ENCODE assay signal across 24 cellular contexts in the genomic region with DNA sequence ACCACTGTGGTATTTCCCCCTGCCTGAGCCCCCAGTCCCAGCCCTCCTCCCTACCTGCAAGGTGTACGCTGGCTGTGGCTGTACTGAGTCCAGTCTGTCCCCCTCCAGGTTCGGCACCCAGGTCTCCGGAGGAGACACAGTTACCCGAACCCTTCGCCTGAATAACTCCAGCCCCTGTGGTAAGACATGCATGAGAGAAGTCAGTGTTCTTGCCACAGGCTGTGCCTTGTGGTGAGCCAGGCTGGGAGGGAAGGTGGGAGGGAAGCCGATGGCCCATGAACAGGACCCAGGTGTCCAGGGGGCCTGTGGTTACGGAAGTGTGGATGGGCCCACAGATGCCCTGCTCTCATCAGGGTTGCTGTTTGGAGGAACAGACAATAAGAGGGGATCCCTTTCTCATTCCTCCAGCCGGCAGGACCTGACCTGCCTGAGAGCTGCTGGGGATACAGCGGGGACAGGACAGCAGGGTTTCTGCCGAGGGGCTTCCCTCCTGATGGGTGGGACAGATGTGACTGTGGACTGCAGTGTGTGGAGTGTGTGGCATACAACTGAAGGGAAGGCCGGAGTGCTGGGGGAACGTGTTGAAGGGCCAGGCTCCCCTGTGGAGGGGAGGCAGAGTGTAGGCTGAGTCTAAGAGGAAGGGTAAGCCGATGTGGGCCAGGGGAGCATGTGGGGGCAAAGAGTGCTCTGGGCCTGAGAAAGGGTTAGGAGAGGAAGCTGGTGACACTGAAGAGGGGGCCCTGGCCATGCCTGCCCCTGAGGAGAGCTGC. TPM values are rescaled to one million over a fixed set of nuclear protein-coding genes. Genes with fewer than 3 reads are reported as not detected.
DNase-seq lines count a peak whose midpoint lies in the region; ATAC-seq, FAIRE-seq and TF ChIP-seq lines count a peak whose summit lies in the region.
"Had no signal": no experiment of that assay in that cellular context is flagged by ENCODE, and none has a peak within 500 bp of the region (broad histone marks: within the 10 kb centered on the region; RNA-seq: fewer than 3 reads in every experiment).

No MANE protein-coding gene starts in this region.

- H3K4me2 ChIP-seq in GM12878 (ENCODE audit: control insufficient read depth, insufficient read depth) = no peak overlapping the region
- H3K4me2 ChIP-seq: hepatocyte had no signal

- peaks cover 13% of the 10 kb centered on the region for H3K27me3 Mint-ChIP-seq in Calu3 (ENCODE audit: unreplicated experiment)
- no peaks in the 10 kb centered on the region for H3K27me3 Mint-ChIP-seq in naive B cell
- peaks cover 0 to 11% (median 5%) of the 10 kb centered on the region in 3 donors for H3K27me3 Mint-ChIP-seq in immature natural killer cell (ENCODE audit: low read depth in 3 of 3)
- H3K27me3 Mint-ChIP-seq in CD8-positive, alpha-beta T cell (ENCODE audit: low read depth) = no peaks in the 10 kb centered on the region
- H3K27me3 Mint-ChIP-seq: activated CD4-positive, alpha-beta T cell treated with anti-CD3 and anti-CD28 coated beads, Interleukin-2, amount 10 ng/mL, durations not matched to agents 24 days and 14 days had no signal

- no peak for FAIRE-seq in GM12878 (lab: Jason Lieb, UNC)
- FAIRE-seq: pancreas had no signal

- BruUV-seq in Calu3 (replicated peaks; lab: Mats Ljungman, UMichigan) = no TSS peak
- no TSS peak for BruUV-seq in GM12878 (replicated peaks; lab: Mats Ljungman, UMichigan)

- intact Hi-C loops in Calu3 (cut with micrococcal nuclease; ENCODE audit: unreplicated experiment) = loop anchor here (5.0 kb wide), 2 partner anchors 132 to 182 kb away; no protein-coding TSS in a partner anchor
- intact Hi-C loops in GM12878 (cut with micrococcal nuclease; ENCODE audit: unreplicated experiment) = loop anchor here (5.0 kb wide), 4 partner anchors 122 to 232 kb away; a partner anchor contains a TSS
- intact Hi-C loops in CD8-positive, alpha-beta T cell (cut with DNase I, micrococcal nuclease) = loop anchor here (5.0 to 10.0 kb wide), 6 partner anchors 112 to 537 kb away; a partner anchor contains a TSS

- SMC1A ChIA-PET in GM12878 (lab: Charles Lee; ENCODE audit: uncharacterized antibody, unreplicated experiment) = interaction anchor here (4.0 kb wide), 1 partner anchor 183 kb away, joined by 20 read pairs; no protein-coding TSS in a partner anchor

- no peak overlapping the region for H3K4me3 ChIP-seq in GM12878
- H3K4me3 ChIP-seq in CD8-positive, alpha-beta T cell (ENCODE audit: low read depth, low read length) = no peak overlapping the region
- H3K4me3 ChIP-seq: hepatocyte, mucosa of descending colon, pancreas, SK-N-MC, skin epidermis, thoracic aorta had no signal

- TF ChIP-seq RAD21 in GM12878 (IDR thresholded peaks at IDR 0.05; ENCODE audit: insufficient read depth, low read depth, low read length) = no peak

- H3K9me3 ChIP-seq in GM12878 (replicated peaks; ENCODE audit: control insufficient read depth, insufficient read depth, low read length) = no peaks in the 10 kb centered on the region
- no peaks in the 10 kb centered on the region for H3K9me3 ChIP-seq in CD8-positive, alpha-beta T cell (ENCODE audit: low read length)
- H3K9me3 ChIP-seq: mucosa of descending colon, pancreas, thoracic aorta had no signal

- POLR2A ChIA-PET in GM12878 (lab: Charles Lee) = interaction anchor here (0.8 kb wide), 1 partner anchor 22 kb away, joined by 3 read pairs; a partner anchor contains a TSS
- POLR2A ChIA-PET in CD8-positive, alpha-beta T cell (lab: Charles Lee) = no interaction called here

- CTCF ChIA-PET in Calu3 (lab: Charles Lee) (no interaction called here), GM12878 (lab: Yijun Ruan, JAX) (interaction anchor here (0.7 to 5.7 kb wide), 2 partner anchors 95 to 183 kb away, joined by 3 to 42 read pairs; no protein-coding TSS in a partner anchor)
- CTCF ChIA-PET in CD8-positive, alpha-beta T cell (lab: Charles Lee) = interaction anchor here (5.2 kb wide), 1 partner anchor 232 kb away, joined by 24 read pairs; a partner anchor contains a TSS

- 22% methylated on average over 13 of the region's 13 CpGs for WGBS in GM12878 (ENCODE audit: insufficient coverage, insufficient replicate concordance, low lambda C conversion rate, missing lambda C conversion rate)

- no peak overlapping the region for H3K9ac ChIP-seq in GM12878 (ENCODE audit: control insufficient read depth, insufficient read depth, low read length)

- no peaks in the 10 kb centered on the region; a peak in 1 of 4 replicates for H3K36me3 ChIP-seq in GM12878 (ENCODE audit: control insufficient read depth in 2 of 2, insufficient read depth in 2 of 2, low read length in 1 of 2)
- no peaks in the 10 kb centered on the region for H3K36me3 ChIP-seq in CD8-positive, alpha-beta T cell (ENCODE audit: insufficient read depth, low read length)
- H3K36me3 ChIP-seq: pancreas, thoracic aorta had no signal

- H3K36me3 Mint-ChIP-seq in Calu3 (ENCODE audit: insufficient read depth, unreplicated experiment) = peaks cover 33% of the 10 kb centered on the region
- H3K36me3 Mint-ChIP-seq in naive B cell = no peaks in the 10 kb centered on the region
- no peaks in the 10 kb centered on the region for H3K36me3 Mint-ChIP-seq in immature natural killer cell
- peaks cover 15% of the 10 kb centered on the region for H3K36me3 Mint-ChIP-seq in CD8-positive, alpha-beta T cell

- no peak overlapping the region for H3K27ac ChIP-seq in GM12878 (ENCODE audit: control insufficient read depth, insufficient read depth)
- H3K27ac ChIP-seq in CD8-positive, alpha-beta T cell (ENCODE audit: low read depth, low read length) = no peak overlapping the region
- H3K27ac ChIP-seq: hepatocyte, pancreas, SK-N-MC, skin epidermis, thoracic aorta had no signal

- ATAC-seq in GM12878 (peak; percentile 3; the same call in 2 of the 3 replicates), naive B cell (ENCODE audit: low read depth in 2 of 2) (peak; percentile 53 to 54)
- no peak for ATAC-seq in CD8-positive, alpha-beta T cell
- ATAC-seq: mucosa of descending colon, pancreas, PC-3 had no signal

- no peak overlapping the region for H2AFZ ChIP-seq in GM12878 (ENCODE audit: control insufficient read depth, low read depth, low read length)
- H2AFZ ChIP-seq: hepatocyte had no signal

- no peak for TF ChIP-seq EP300 in GM12878 (IDR thresholded peaks at IDR 0.05; ENCODE audit: borderline replicate concordance in 1 of 2, control insufficient read depth in 1 of 2, low read depth in 2 of 2, low read length in 2 of 2)

- no peak overlapping the region for H3K4me3 Mint-ChIP-seq in Calu3 (ENCODE audit: low read depth, unreplicated experiment)
- peak overlapping the region in 4 of 8 donors; percentile 25 to 85 (median 52) for H3K4me3 Mint-ChIP-seq in naive B cell
- no peak overlapping the region for H3K4me3 Mint-ChIP-seq in immature natural killer cell
- H3K4me3 Mint-ChIP-seq in CD8-positive, alpha-beta T cell = no peak overlapping the region
- H3K4me3 Mint-ChIP-seq: activated CD4-positive, alpha-beta T cell treated with anti-CD3 and anti-CD28 coated beads, Interleukin-2, amount 10 ng/mL, durations not matched to agents 24 days and 14 days; activated T-helper 1 cell treated with anti-CD3 and anti-CD28 coated beads, Interleukin-12 subunit alpha, Interleukin-12 subunit beta, Interleukin-2, Interleukin-4 antibody, amounts not matched to agents 30 ng/mL and 10 ng/mL and 1 ng/mL, durations not matched to agents 14 hours and 24 hours and 36 hours had no signal

- TF ChIP-seq CTCF in Calu3 (IDR thresholded peaks at IDR 0.05; ENCODE audit: unreplicated experiment) (no peak), GM12878 (IDR thresholded peaks at IDR 0.05 in 2 of 3, conservative IDR thresholded peaks at IDR 0.05 in 1 of 3; ENCODE audit: control insufficient read depth in 2 of 3, extremely low read depth in 1 of 3, insufficient read depth in 1 of 3, low read depth in 3 of 3, low read length in 3 of 3) (no peak)
- TF ChIP-seq CTCF in CD8-positive, alpha-beta T cell (IDR thresholded peaks at IDR 0.05) = no peak

- H3K4me1 ChIP-seq in GM12878 (ENCODE audit: control insufficient read depth, insufficient read depth, low read length) = peaks cover 6% of the 10 kb centered on the region; the same call in 1 of the 2 replicates
- H3K4me1 ChIP-seq in CD8-positive, alpha-beta T cell (ENCODE audit: insufficient read depth, low read length) = no peaks in the 10 kb centered on the region
- H3K4me1 ChIP-seq: pancreas had no signal

- H3K27ac Mint-ChIP-seq in Calu3 (ENCODE audit: unreplicated experiment) (peak overlapping the region; percentile 60), naive B cell (peak overlapping the region in 4 of 6 donors; percentile 41 to 94 (median 66)), immature natural killer cell (peak overlapping the region in 1 of 6 donors; percentile 9)
- no peak overlapping the region for H3K27ac Mint-ChIP-seq in CD8-positive, alpha-beta T cell
- H3K27ac Mint-ChIP-seq: activated CD4-positive, alpha-beta T cell treated with anti-CD3 and anti-CD28 coated beads, Interleukin-2, amount 10 ng/mL, durations not matched to agents 24 days and 14 days; activated T-helper 1 cell treated with anti-CD3 and anti-CD28 coated beads, Interleukin-12 subunit alpha, Interleukin-12 subunit beta, Interleukin-2, Interleukin-4 antibody, amounts not matched to agents 30 ng/mL and 10 ng/mL and 1 ng/mL, durations not matched to agents 14 hours and 24 hours and 36 hours had no signal

- no peaks in the 10 kb centered on the region for H3K79me2 ChIP-seq in GM12878 (ENCODE audit: control insufficient read depth, insufficient read depth, low read length)
- H3K79me2 ChIP-seq: hepatocyte had no signal

- H3K9me3 Mint-ChIP-seq in Calu3 (ENCODE audit: low read depth, unreplicated experiment) = no peaks in the 10 kb centered on the region
- no peaks in the 10 kb centered on the region for H3K9me3 Mint-ChIP-seq in naive B cell
- no peaks in the 10 kb centered on the region for H3K9me3 Mint-ChIP-seq in immature natural killer cell
- no peaks in the 10 kb centered on the region for H3K9me3 Mint-ChIP-seq in CD8-positive, alpha-beta T cell
- H3K9me3 Mint-ChIP-seq: activated CD4-positive, alpha-beta T cell treated with anti-CD3 and anti-CD28 coated beads, Interleukin-2, amount 10 ng/mL, durations not matched to agents 24 days and 14 days; activated T-helper 1 cell treated with anti-CD3 and anti-CD28 coated beads, Interleukin-12 subunit alpha, Interleukin-12 subunit beta, Interleukin-2, Interleukin-4 antibody, amounts not matched to agents 30 ng/mL and 10 ng/mL and 1 ng/mL, durations not matched to agents 14 hours and 24 hours and 36 hours had no signal

- H3K4me1 Mint-ChIP-seq in Calu3 (ENCODE audit: low read depth, unreplicated experiment) (peaks cover 9% of the 10 kb centered on the region), naive B cell (peaks cover 20 to 32% (median 22%) of the 10 kb centered on the region in 3 donors), immature natural killer cell (peaks cover 0 to 2% of the 10 kb centered on the region in 2 donors)
- H3K4me1 Mint-ChIP-seq in CD8-positive, alpha-beta T cell (ENCODE audit: low read depth) = peaks cover 6% of the 10 kb centered on the region

- H3K27me3 ChIP-seq in GM12878 (replicated peaks in 1 of 2; ENCODE audit: control insufficient read depth in 2 of 2, insufficient read depth in 2 of 2, low read length in 1 of 2) = no peaks in the 10 kb centered on the region; a peak in 1 of 4 replicates
- no peaks in the 10 kb centered on the region for H3K27me3 ChIP-seq in CD8-positive, alpha-beta T cell (ENCODE audit: insufficient read depth, low read length)
- H3K27me3 ChIP-seq: hepatocyte, pancreas had no signal

- peak; percentile 25; the same call in 1 of the 2 replicates for TF ChIP-seq POLR2A in GM12878 (IDR thresholded peaks at IDR 0.05; ENCODE audit: low read depth, low read length)

- in situ Hi-C loops in ACHN (cut with HindIII; ENCODE audit: low pct_ligation_motif_present, low pct_unique_long_range_greater_than_20kb, low sequenced_read_pairs) = no loop called here
- in situ Hi-C loops in GM12878 (cut with MboI) = loop anchor here (5.0 kb wide), 1 partner anchor 367 kb away; no protein-coding TSS in a partner anchor

- H4K20me1 ChIP-seq in GM12878 (ENCODE audit: control insufficient read depth, insufficient read depth) = no peaks in the 10 kb centered on the region

- RAD21 ChIA-PET in GM12878 (lab: Charles Lee; ENCODE audit: unreplicated experiment) = no interaction called here

- DNase-seq in ACHN (peak; percentile 20), Calu3 (no peak), GM12878 (ENCODE audit: low read depth, low spot score) (no peak), naive B cell (peak; percentile 31), immature natural killer cell (no peak), GOT3 (lab: John Stamatoyannopoulos, UW) (no peak), amygdala (lab: John Stamatoyannopoulos, UW) (no peak)
- DNase-seq in CD8-positive, alpha-beta T cell = no peak
- DNase-seq: activated CD4-positive, alpha-beta T cell treated with anti-CD3 and anti-CD28 coated beads, Interleukin-2, amount 10 ng/mL, durations not matched to agents 24 days and 14 days; cerebellar nuclear complex; effector memory CD4-positive, alpha-beta T cell; NCI-H1417 treated with DMSO at 0.1 percent for 48 hours; NCI-H2171 treated with DMSO at 0.1 percent for 48 hours; PC-3; stimulated activated CD4-positive, alpha-beta T cell treated with anti-CD3 and anti-CD28 coated beads, Interleukin-4, amount 100 ng/mL, for 24 hours; T1000 had no signal

RNA-seq across cellular contexts. Expression of a gene that starts 21.9 kb away (rescaled TPM):
- 64.5 and 71.1 TPM in 2 replicates for total RNA-seq in Calu3 (2022)
- 37.3 and 41.0 TPM in 2 replicates for total RNA-seq in GM12878 (2013; cell fraction: nucleolus; rRNA removed)
- 41.9 and 56.5 TPM in 2 replicates for total RNA-seq in GM12878 (2014; rRNA removed)
- total RNA-seq in GM12878 (2014; rRNA removed; fragmentation: Illumina TruSeq; extraction: Trizol) = 41.0 and 43.3 TPM in 2 replicates
- 65.6 and 68.1 TPM in 2 replicates for total RNA-seq in GM12878 (2021)
- polyA plus RNA-seq in GM12878 (2011; ENCODE audit: low read depth) = 24.5 TPM
- polyA plus RNA-seq in GM12878 (2011; rRNA removed) = 54.9 and 85.4 TPM in 2 replicates
- 80.7 and 120 TPM in 2 replicates for polyA plus RNA-seq in GM12878 (2011; cell fraction: cytosol; rRNA removed)
- polyA plus RNA-seq in GM12878 (2011; cell fraction: nucleus; rRNA removed) = 330 and 337 TPM in 2 replicates
- 49.4 and 50.7 TPM in 2 replicates for polyA plus RNA-seq in GM12878 (2012)
- 24.5 and 51.5 TPM in 2 replicates for polyA plus RNA-seq in GM12878 (2014; fragmentation: Illumina TruSeq; extraction: Trizol)
- polyA plus RNA-seq in GM12878 (2014; fragmentation: Nextera tagmentation; extraction: Ambion mirVana) = 10 to 100 TPM in 1 of 2 experiments, 1 to 10 TPM in 1; 5.7 to 12.6 TPM
- 79.2 and 90.2 TPM in 2 replicates for polyA plus RNA-seq in GM12878 (2014; rRNA removed)
- 10 to 100 TPM; 64.8 to 75.1 TPM for polyA plus RNA-seq in GM12878 (2016; fragmentation: Nextera tagmentation; extraction: Ambion mirVana)
- 73.1 and 103 TPM in 2 replicates for polyA minus RNA-seq in GM12878 (2011; rRNA and poly(A)+ RNA removed)
- polyA minus RNA-seq in GM12878 (2011; cell fraction: cytosol; rRNA and poly(A)+ RNA removed) = 21.1 and 21.5 TPM in 2 replicates
- polyA minus RNA-seq in GM12878 (2011; cell fraction: nucleus; rRNA and poly(A)+ RNA removed) = 90.7 and 132 TPM in 2 replicates
- polyA plus RNA-seq in naive B cell (ENCODE audit: low read depth in 6 of 6) = 10 to 100 TPM; 44.3 to 62.4 (median 52.0) TPM
- 100 to 1,000 TPM in 1 of 3 donors, 10 to 100 TPM in 2; 74.8 to 113 (median 82.8) TPM for polyA plus RNA-seq in immature natural killer cell
- total RNA-seq in CD8-positive, alpha-beta T cell = 10 to 100 TPM; 49.4 to 49.9 TPM

RNA-seq across cellular contexts. Expression of a gene that starts 23.4 kb away (rescaled TPM):
- total RNA-seq in Calu3 (2022) (35.2 and 44.2 TPM in 2 replicates), GM12878 (2014; rRNA removed) (28.7 and 38.6 TPM in 2 replicates), GM12878 (2014; rRNA removed; fragmentation: Illumina TruSeq; extraction: Trizol) (5.5 and 6.2 TPM in 2 replicates), GM12878 (2021) (65.6 and 67.7 TPM in 2 replicates)
- 12.8 and 14.6 TPM in 2 replicates for total RNA-seq in GM12878 (2013; cell fraction: nucleolus; rRNA removed)
- 37.6 TPM for polyA plus RNA-seq in GM12878 (2011; ENCODE audit: low read depth)
- polyA plus RNA-seq in GM12878 (2011; rRNA removed) (41.6 and 61.7 TPM in 2 replicates), GM12878 (2014; fragmentation: Illumina TruSeq; extraction: Trizol) (83.0 and 84.8 TPM in 2 replicates), GM12878 (2014; fragmentation: Nextera tagmentation; extraction: Ambion mirVana) (10 to 100 TPM; 37.6 to 82.0 TPM), GM12878 (2014; rRNA removed) (80.2 and 96.7 TPM in 2 replicates), GM12878 (2016; fragmentation: Nextera tagmentation; extraction: Ambion mirVana) (10 to 100 TPM; 69.4 to 83.4 TPM), naive B cell (ENCODE audit: low read depth in 6 of 6) (100 to 1,000 TPM in 3 of 6 donors, 10 to 100 TPM in 3; 82.4 to 136 (median 102) TPM), immature natural killer cell (100 to 1,000 TPM in 2 of 3 donors, 10 to 100 TPM in 1; 94.0 to 205 (median 129) TPM)
- polyA plus RNA-seq in GM12878 (2011; cell fraction: cytosol; rRNA removed) = 93.6 and 108 TPM in 2 replicates
- 83.5 and 84.2 TPM in 2 replicates for polyA plus RNA-seq in GM12878 (2011; cell fraction: nucleus; rRNA removed)
- polyA plus RNA-seq in GM12878 (2012) = 39.3 and 44.4 TPM in 2 replicates
- polyA minus RNA-seq in GM12878 (2011; rRNA and poly(A)+ RNA removed) = 82.8 and 102 TPM in 2 replicates
- polyA minus RNA-seq in GM12878 (2011; cell fraction: cytosol; rRNA and poly(A)+ RNA removed) = 29.2 and 32.2 TPM in 2 replicates
- 38.7 and 48.3 TPM in 2 replicates for polyA minus RNA-seq in GM12878 (2011; cell fraction: nucleus; rRNA and poly(A)+ RNA removed)
- 10 to 100 TPM; 32.2 to 32.7 TPM for total RNA-seq in CD8-positive, alpha-beta T cell
- total RNA-seq: HT1080 had no signal

RNA-seq across cellular contexts. Expression of a gene that starts 50.3 kb away (rescaled TPM):
- total RNA-seq in Calu3 (2022) (49.5 and 50.4 TPM in 2 replicates), GM12878 (2014; rRNA removed) (34.7 and 37.1 TPM in 2 replicates), GM12878 (2014; rRNA removed; fragmentation: Illumina TruSeq; extraction: Trizol) (36.9 and 38.3 TPM in 2 replicates), GM12878 (2021) (45.2 and 48.0 TPM in 2 replicates)
- 74.1 and 78.0 TPM in 2 replicates for total RNA-seq in GM12878 (2013; cell fraction: nucleolus; rRNA removed)
- polyA plus RNA-seq in GM12878 (2011; ENCODE audit: low read depth) = 26.5 TPM
- polyA plus RNA-seq in GM12878 (2011; rRNA removed) (54.6 and 74.8 TPM in 2 replicates), GM12878 (2014; fragmentation: Illumina TruSeq; extraction: Trizol) (50.3 and 59.6 TPM in 2 replicates), GM12878 (2014; fragmentation: Nextera tagmentation; extraction: Ambion mirVana) (10 to 100 TPM; 12.4 to 16.9 TPM), GM12878 (2014; rRNA removed) (35.0 and 36.7 TPM in 2 replicates), GM12878 (2016; fragmentation: Nextera tagmentation; extraction: Ambion mirVana) (10 to 100 TPM; 18.0 to 18.8 TPM), naive B cell (ENCODE audit: low read depth in 6 of 6) (10 to 100 TPM in 5 of 6 donors, 1 to 10 TPM in 1; 7.8 to 15.5 (median 13.8) TPM), immature natural killer cell (10 to 100 TPM; 13.1 to 16.1 (median 13.5) TPM)
- polyA plus RNA-seq in GM12878 (2011; cell fraction: cytosol; rRNA removed) = 27.8 and 35.0 TPM in 2 replicates
- polyA plus RNA-seq in GM12878 (2011; cell fraction: nucleus; rRNA removed) = 41.7 and 47.3 TPM in 2 replicates
- 28.8 and 37.7 TPM in 2 replicates for polyA plus RNA-seq in GM12878 (2012)
- 41.5 and 45.9 TPM in 2 replicates for polyA minus RNA-seq in GM12878 (2011; rRNA and poly(A)+ RNA removed)
- polyA minus RNA-seq in GM12878 (2011; cell fraction: cytosol; rRNA and poly(A)+ RNA removed) = 15.1 and 23.0 TPM in 2 replicates
- polyA minus RNA-seq in GM12878 (2011; cell fraction: nucleus; rRNA and poly(A)+ RNA removed) = 26.2 and 34.1 TPM in 2 replicates
- total RNA-seq in CD8-positive, alpha-beta T cell = 10 to 100 TPM; 45.4 to 45.6 TPM

Comparison
In these comparisons a context has a peak if more than half of its experiments do, and no peak if none do; other contexts are left out.
1. DNase-seq: peak in ACHN (single experiment) and naive B cell (single experiment); none in Calu3 (single experiment), GM12878 (single experiment), immature natural killer cell (0 of 3), GOT3 (single experiment), CD8-positive, alpha-beta T cell (0 of 7) and amygdala (0 of 56).